Comparison of ENCODE assay signal across 30 cellular contexts in genomic region chr12:49236423-49236822, GRCh38. TPM values are rescaled to one million over a fixed set of nuclear protein-coding genes. Genes with fewer than 3 reads are reported as not detected.
DNase-seq lines count a peak whose midpoint lies in the region; ATAC-seq, FAIRE-seq and TF ChIP-seq lines count a peak whose summit lies in the region.
"Had no signal": no experiment of that assay in that cellular context is flagged by ENCODE, and none has a peak within 500 bp of the region (broad histone marks: within the 10 kb centered on the region; RNA-seq: fewer than 3 reads in every experiment).

No MANE protein-coding gene starts in this region.

- H4K20me1 ChIP-seq in GM12878 (ENCODE audit: control insufficient read depth, insufficient read depth), result no peaks in the 10 kb centered on the region
- H4K20me1 ChIP-seq: BLaER1 had no signal

- TF ChIP-seq RAD21 in GM12878 (IDR thresholded peaks at IDR 0.05; ENCODE audit: insufficient read depth, low read depth, low read length), result no peak

- intact Hi-C loops in GM12878 (cut with micrococcal nuclease; ENCODE audit: unreplicated experiment), result no loop called here
- intact Hi-C loops in left lung (cut with DNase I), result loop anchor here in 1 of 2 donors (5.0 to 10.0 kb wide), 2 partner anchors 104 to 152 kb away; partner anchors contain the start of gene TUBA1B

- H3K4me1 ChIP-seq in GM12878 (ENCODE audit: control insufficient read depth, insufficient read depth, low read length) (peaks cover 3% of the 10 kb centered on the region; the same call in 1 of the 2 replicates), left lung (peaks cover 13 to 35% of the 10 kb centered on the region in 2 donors)
- H3K4me1 ChIP-seq: colonic mucosa, foreskin keratinocyte had no signal

- no peak overlapping the region for H2AFZ ChIP-seq in GM12878 (ENCODE audit: control insufficient read depth, low read depth, low read length)

- TF ChIP-seq EP300 in GM12878 (IDR thresholded peaks at IDR 0.05; ENCODE audit: borderline replicate concordance in 1 of 2, control insufficient read depth in 1 of 2, low read depth in 2 of 2, low read length in 2 of 2), result no peak

- H3K9ac ChIP-seq in GM12878 (ENCODE audit: control insufficient read depth, insufficient read depth, low read length), result no peak overlapping the region
- H3K9ac ChIP-seq: BLaER1 had no signal

- no TSS peak for BruUV-seq in GM12878 (replicated peaks; lab: Mats Ljungman, UMichigan)

- RAD21 ChIA-PET in GM12878 (lab: Charles Lee; ENCODE audit: unreplicated experiment), result interaction anchor here (1.1 to 1.8 kb wide), 4 partner anchors 104 to 173 kb away, joined by 6 to 11 read pairs (median 6); no protein-coding TSS in a partner anchor

- in situ Hi-C loops in GM12878 (cut with MboI), result loop anchor here (10.0 kb wide), 1 partner anchor 172 kb away; the partner anchor contains the start of genes KMT2D and RHEBL1

- H3K36me3 ChIP-seq in GM12878 (ENCODE audit: control insufficient read depth in 2 of 2, insufficient read depth in 2 of 2, low read length in 1 of 2) (no peaks in the 10 kb centered on the region), left lung (no peaks in the 10 kb centered on the region)
- H3K36me3 ChIP-seq: BLaER1, colonic mucosa had no signal

- H3K9me3 ChIP-seq in GM12878 (replicated peaks; ENCODE audit: control insufficient read depth, insufficient read depth, low read length) (no peaks in the 10 kb centered on the region), left lung (no peaks in the 10 kb centered on the region)
- H3K9me3 ChIP-seq: BLaER1, colonic mucosa had no signal

- 100% methylated on average over 1 of the region's 1 CpG for WGBS in GM12878 (ENCODE audit: insufficient coverage, insufficient replicate concordance, low lambda C conversion rate, missing lambda C conversion rate)

- H3K9me3 Mint-ChIP-seq in activated T-cell treated with anti-CD3 and anti-CD28 coated beads, Interleukin-2, amount 50 U/mL, for 24 hours, result no peaks in the 10 kb centered on the region
- no peaks in the 10 kb centered on the region for H3K9me3 Mint-ChIP-seq in T-helper 2 cell treated with Interferon-gamma antibody and Interleukin-4, amounts not matched to agents 5 μg/mL and 100 μg/mL, for 36 hours
- no peaks in the 10 kb centered on the region for H3K9me3 Mint-ChIP-seq in stimulated activated effector memory CD8-positive, alpha-beta T cell treated with anti-CD3 and anti-CD28 coated beads, Interleukin-12 subunit alpha, Interleukin-12 subunit beta, amount 100 ng/mL, for 72 hours
- H3K9me3 Mint-ChIP-seq: naive B cell; stimulated activated memory B cell treated with anti-CD40 and anti-IgM and Interleukin-4, amounts not matched to agents 10 μg/mL and 1 μg/mL and 100 μg/mL, for 72 hours had no signal

- TF ChIP-seq CTCF in GM12878 (IDR thresholded peaks at IDR 0.05 in 2 of 3, conservative IDR thresholded peaks at IDR 0.05 in 1 of 3; ENCODE audit: control insufficient read depth in 2 of 3, extremely low read depth in 1 of 3, insufficient read depth in 1 of 3, low read depth in 3 of 3, low read length in 3 of 3) (no peak), left lung (IDR thresholded peaks at IDR 0.05) (no peak)

- no peak overlapping the region for H3K4me2 ChIP-seq in GM12878 (ENCODE audit: control insufficient read depth, insufficient read depth)
- H3K4me2 ChIP-seq: BLaER1, smooth muscle cell had no signal

- H3K79me2 ChIP-seq in GM12878 (ENCODE audit: control insufficient read depth, insufficient read depth, low read length), result no peaks in the 10 kb centered on the region

- no peak overlapping the region for H3K27ac ChIP-seq in GM12878 (ENCODE audit: control insufficient read depth, insufficient read depth)
- no peak overlapping the region for H3K27ac ChIP-seq in left lung
- H3K27ac ChIP-seq: BLaER1, colonic mucosa, foreskin keratinocyte had no signal

- no peaks in the 10 kb centered on the region for H3K27me3 Mint-ChIP-seq in activated T-cell treated with anti-CD3 and anti-CD28 coated beads, Interleukin-2, amount 50 U/mL, for 24 hours
- peaks cover 2% of the 10 kb centered on the region for H3K27me3 Mint-ChIP-seq in T-helper 2 cell treated with Interferon-gamma antibody and Interleukin-4, amounts not matched to agents 5 μg/mL and 100 μg/mL, for 36 hours (ENCODE audit: low read depth)
- H3K27me3 Mint-ChIP-seq: stimulated activated memory B cell treated with anti-CD40 and anti-IgM and Interleukin-4, amounts not matched to agents 10 μg/mL and 1 μg/mL and 100 μg/mL, for 72 hours had no signal

- H3K4me3 ChIP-seq in GM12878, result no peak overlapping the region
- no peak overlapping the region for H3K4me3 ChIP-seq in left lung
- H3K4me3 ChIP-seq: BLaER1, colonic mucosa, smooth muscle cell had no signal

- peaks cover 25% of the 10 kb centered on the region for H3K4me1 Mint-ChIP-seq in activated T-cell treated with anti-CD3 and anti-CD28 coated beads, Interleukin-2, amount 50 U/mL, for 24 hours (ENCODE audit: low read depth)
- H3K4me1 Mint-ChIP-seq in T-helper 2 cell treated with Interferon-gamma antibody and Interleukin-4, amounts not matched to agents 5 μg/mL and 100 μg/mL, for 36 hours (ENCODE audit: low read depth), result peaks cover 15% of the 10 kb centered on the region
- H3K4me1 Mint-ChIP-seq in stimulated activated effector memory CD8-positive, alpha-beta T cell treated with anti-CD3 and anti-CD28 coated beads, Interleukin-12 subunit alpha, Interleukin-12 subunit beta, amount 100 ng/mL, for 72 hours, result peaks cover 19% of the 10 kb centered on the region

- TF ChIP-seq POLR2A in GM12878 (IDR thresholded peaks at IDR 0.05; ENCODE audit: low read depth, low read length), result no peak

- DNase-seq in activated T-cell treated with anti-CD3 and anti-CD28 coated beads, Interleukin-2, amount 50 U/mL, for 24 hours, result no peak
- DNase-seq in activated T-cell treated with anti-CD3 and anti-CD28 coated beads, Interleukin-2, amount 50 U/mL, for 48 hours, result no peak
- no peak for DNase-seq in T-helper 2 cell treated with Interferon-gamma antibody and Interleukin-4, amounts not matched to agents 5 μg/mL and 100 μg/mL, for 36 hours (ENCODE audit: low spot score)
- DNase-seq in GM12878 (ENCODE audit: low read depth, low spot score) (no peak), HPDE6-E6E7 (ENCODE audit: extremely low spot score) (no peak), anterior cingulate cortex (lab: John Stamatoyannopoulos, UW) (no peak), left lung (no peak)
- no peak for DNase-seq in stimulated activated effector memory CD8-positive, alpha-beta T cell treated with anti-CD3 and anti-CD28 coated beads, Interleukin-12 subunit alpha, Interleukin-12 subunit beta, amount 100 ng/mL, for 72 hours (ENCODE audit: low spot score in 2 of 2)
- DNase-seq: ACHN; activated CD4-positive, CD25-positive, alpha-beta regulatory T cell treated with anti-CD3 and anti-CD28 coated beads, Interleukin-2, amount 50 U/mL, for 72 hours; activated CD8-positive, alpha-beta memory T cell treated with anti-CD3 and anti-CD28 coated beads, Interleukin-2, amount 10 ng/mL, durations not matched to agents 7 days and 5 days; activated effector memory CD4-positive, alpha-beta T cell treated with Interleukin-2 at 50 U/mL for 16 hours; colonic mucosa; effector memory CD4-positive, alpha-beta T cell; foreskin keratinocyte; H7; hippocampal formation; naive B cell; NCI-H1105; NCI-H1930; NCI-H748 treated with DMSO at 0.1 percent for 48 hours; retina; stimulated activated CD4-positive, alpha-beta T cell treated with anti-CD3 and anti-CD28 coated beads, Interleukin-2, amount 100 ng/mL, for 24 hours; T-helper 9 cell had no signal

- CTCF ChIA-PET in GM12878 (lab: Yijun Ruan, JAX), result interaction anchor here (0.7 to 3.8 kb wide), 11 partner anchors 9 to 173 kb away, joined by 3 to 47 read pairs (median 3); partner anchors contain the start of gene TUBA1A

- H3K27me3 ChIP-seq in GM12878 (replicated peaks in 1 of 2; ENCODE audit: control insufficient read depth in 2 of 2, insufficient read depth in 2 of 2, low read length in 1 of 2) (no peaks in the 10 kb centered on the region), left lung (no peaks in the 10 kb centered on the region)
- H3K27me3 ChIP-seq: BLaER1, colonic mucosa, foreskin keratinocyte had no signal

- H3K27ac Mint-ChIP-seq in activated T-cell treated with anti-CD3 and anti-CD28 coated beads, Interleukin-2, amount 50 U/mL, for 24 hours, result peak overlapping the region; percentile 75
- H3K27ac Mint-ChIP-seq in T-helper 2 cell treated with Interferon-gamma antibody and Interleukin-4, amounts not matched to agents 5 μg/mL and 100 μg/mL, for 36 hours, result peak overlapping the region; percentile 31
- peak overlapping the region; percentile 36 for H3K27ac Mint-ChIP-seq in stimulated activated effector memory CD8-positive, alpha-beta T cell treated with anti-CD3 and anti-CD28 coated beads, Interleukin-12 subunit alpha, Interleukin-12 subunit beta, amount 100 ng/mL, for 72 hours
- H3K27ac Mint-ChIP-seq: activated CD8-positive, alpha-beta memory T cell treated with anti-CD3 and anti-CD28 coated beads, Interleukin-2, amount 10 ng/mL, durations not matched to agents 7 days and 5 days; naive B cell; stimulated activated memory B cell treated with anti-CD40 and anti-IgM and Interleukin-4, amounts not matched to agents 10 μg/mL and 1 μg/mL and 100 μg/mL, for 72 hours had no signal

- no peak overlapping the region for H3K4me3 Mint-ChIP-seq in activated T-cell treated with anti-CD3 and anti-CD28 coated beads, Interleukin-2, amount 50 U/mL, for 24 hours
- peak overlapping the region; percentile 48 for H3K4me3 Mint-ChIP-seq in T-helper 2 cell treated with Interferon-gamma antibody and Interleukin-4, amounts not matched to agents 5 μg/mL and 100 μg/mL, for 36 hours
- H3K4me3 Mint-ChIP-seq in stimulated activated effector memory CD8-positive, alpha-beta T cell treated with anti-CD3 and anti-CD28 coated beads, Interleukin-12 subunit alpha, Interleukin-12 subunit beta, amount 100 ng/mL, for 72 hours, result no peak overlapping the region
- H3K4me3 Mint-ChIP-seq: activated CD8-positive, alpha-beta memory T cell treated with anti-CD3 and anti-CD28 coated beads, Interleukin-2, amount 10 ng/mL, durations not matched to agents 7 days and 5 days; stimulated activated memory B cell treated with anti-CD40 and anti-IgM and Interleukin-4, amounts not matched to agents 10 μg/mL and 1 μg/mL and 100 μg/mL, for 72 hours had no signal

- SMC1A ChIA-PET in GM12878 (lab: Charles Lee; ENCODE audit: uncharacterized antibody, unreplicated experiment), result interaction anchor here (2.3 to 2.5 kb wide), 2 partner anchors 138 to 148 kb away, joined by 12 to 17 read pairs; no protein-coding TSS in a partner anchor

- POLR2A ChIA-PET in GM12878 (lab: Charles Lee), result interaction anchor here (1.8 kb wide), 1 partner anchor 105 kb away, joined by 17 read pairs; the partner anchor contains the start of gene TUBA1B

- no peak for ATAC-seq in GM12878
- ATAC-seq in stimulated activated effector memory CD8-positive, alpha-beta T cell treated with anti-CD3 and anti-CD28 coated beads, Interleukin-12 subunit alpha, Interleukin-12 subunit beta, amount 100 ng/mL, for 72 hours, result peak; percentile 50
- no peak for ATAC-seq in left lung
- ATAC-seq: activated CD8-positive, alpha-beta memory T cell treated with anti-CD3 and anti-CD28 coated beads, Interleukin-2, amount 10 ng/mL, durations not matched to agents 7 days and 5 days; foreskin keratinocyte; left lobe of liver; stimulated activated memory B cell treated with anti-CD40 and anti-IgM and Interleukin-4, amounts not matched to agents 10 μg/mL and 1 μg/mL and 100 μg/mL, for 72 hours had no signal

- no peak for FAIRE-seq in GM12878 (lab: Jason Lieb, UNC)
- FAIRE-seq: GM12892 had no signal

- H3K36me3 Mint-ChIP-seq in activated T-cell treated with anti-CD3 and anti-CD28 coated beads, Interleukin-2, amount 50 U/mL, for 24 hours (ENCODE audit: low read depth), result no peaks in the 10 kb centered on the region
- peaks cover 1% of the 10 kb centered on the region for H3K36me3 Mint-ChIP-seq in T-helper 2 cell treated with Interferon-gamma antibody and Interleukin-4, amounts not matched to agents 5 μg/mL and 100 μg/mL, for 36 hours (ENCODE audit: low read depth)
- H3K36me3 Mint-ChIP-seq in stimulated activated effector memory CD8-positive, alpha-beta T cell treated with anti-CD3 and anti-CD28 coated beads, Interleukin-12 subunit alpha, Interleukin-12 subunit beta, amount 100 ng/mL, for 72 hours, result peaks cover 15% of the 10 kb centered on the region
- H3K36me3 Mint-ChIP-seq: activated CD8-positive, alpha-beta memory T cell treated with anti-CD3 and anti-CD28 coated beads, Interleukin-2, amount 10 ng/mL, durations not matched to agents 7 days and 5 days; naive B cell; stimulated activated memory B cell treated with anti-CD40 and anti-IgM and Interleukin-4, amounts not matched to agents 10 μg/mL and 1 μg/mL and 100 μg/mL, for 72 hours had no signal

RNA-seq across cellular contexts. Expression of gene TUBA1C, which starts 28.5 kb away (rescaled TPM):
- total RNA-seq in GM12878 (2013; cell fraction: nucleolus; rRNA removed), result 36.9 and 48.7 TPM in 2 replicates
- total RNA-seq in GM12878 (2014; rRNA removed), result 449 and 453 TPM in 2 replicates
- 333 and 343 TPM in 2 replicates for total RNA-seq in GM12878 (2014; rRNA removed; fragmentation: Illumina TruSeq; extraction: Trizol)
- 318 and 323 TPM in 2 replicates for total RNA-seq in GM12878 (2021)
- polyA plus RNA-seq in GM12878 (2011; ENCODE audit: low read depth), result 181 TPM
- polyA plus RNA-seq in GM12878 (2011; rRNA removed), result 406 and 821 TPM in 2 replicates
- polyA plus RNA-seq in GM12878 (2011; cell fraction: cytosol; rRNA removed), result 1,358 and 1,411 TPM in 2 replicates
- polyA plus RNA-seq in GM12878 (2011; cell fraction: nucleus; rRNA removed), result 349 and 442 TPM in 2 replicates
- 194 and 220 TPM in 2 replicates for polyA plus RNA-seq in GM12878 (2012)
- 958 and 1,003 TPM in 2 replicates for polyA plus RNA-seq in GM12878 (2014; fragmentation: Illumina TruSeq; extraction: Trizol)
- 100 to 1,000 TPM; 285 to 374 TPM for polyA plus RNA-seq in GM12878 (2014; fragmentation: Nextera tagmentation; extraction: Ambion mirVana)
- polyA plus RNA-seq in GM12878 (2014; rRNA removed), result 716 and 733 TPM in 2 replicates
- polyA plus RNA-seq in GM12878 (2016; fragmentation: Nextera tagmentation; extraction: Ambion mirVana), result 100 to 1,000 TPM; 432 to 449 TPM
- 870 and 1,102 TPM in 2 replicates for polyA minus RNA-seq in GM12878 (2011; rRNA and poly(A)+ RNA removed)
- 144 and 171 TPM in 2 replicates for polyA minus RNA-seq in GM12878 (2011; cell fraction: cytosol; rRNA and poly(A)+ RNA removed)
- 70.7 and 117 TPM in 2 replicates for polyA minus RNA-seq in GM12878 (2011; cell fraction: nucleus; rRNA and poly(A)+ RNA removed)
- 100 to 1,000 TPM; 153 to 235 TPM for total RNA-seq in left lung

RNA-seq across cellular contexts. Expression of gene TUBA1A, which starts 47.5 kb away (rescaled TPM):
- total RNA-seq in GM12878 (2013; cell fraction: nucleolus; rRNA removed), result 18.5 and 18.7 TPM in 2 replicates
- total RNA-seq in GM12878 (2014; rRNA removed) (281 and 336 TPM in 2 replicates), GM12878 (2014; rRNA removed; fragmentation: Illumina TruSeq; extraction: Trizol) (188 and 209 TPM in 2 replicates), GM12878 (2021) (148 and 167 TPM in 2 replicates), left lung (100 to 1,000 TPM; 205 to 235 TPM)
- polyA plus RNA-seq in GM12878 (2011; ENCODE audit: low read depth), result 59.9 TPM
- polyA plus RNA-seq in GM12878 (2011; rRNA removed) (78.7 and 129 TPM in 2 replicates), GM12878 (2014; fragmentation: Illumina TruSeq; extraction: Trizol) (340 and 395 TPM in 2 replicates), GM12878 (2014; fragmentation: Nextera tagmentation; extraction: Ambion mirVana) (100 to 1,000 TPM; 431 to 496 TPM), GM12878 (2014; rRNA removed) (259 and 311 TPM in 2 replicates), GM12878 (2016; fragmentation: Nextera tagmentation; extraction: Ambion mirVana) (100 to 1,000 TPM; 200 to 217 TPM)
- polyA plus RNA-seq in GM12878 (2011; cell fraction: cytosol; rRNA removed), result 165 and 170 TPM in 2 replicates
- 71.2 and 85.4 TPM in 2 replicates for polyA plus RNA-seq in GM12878 (2011; cell fraction: nucleus; rRNA removed)
- polyA plus RNA-seq in GM12878 (2012), result 62.8 and 66.1 TPM in 2 replicates
- 104 and 131 TPM in 2 replicates for polyA minus RNA-seq in GM12878 (2011; rRNA and poly(A)+ RNA removed)
- polyA minus RNA-seq in GM12878 (2011; cell fraction: cytosol; rRNA and poly(A)+ RNA removed), result 12.3 and 25.0 TPM in 2 replicates
- 20.9 and 25.6 TPM in 2 replicates for polyA minus RNA-seq in GM12878 (2011; cell fraction: nucleus; rRNA and poly(A)+ RNA removed)

RNA-seq across cellular contexts. Expression of gene PRPH, which starts 58.5 kb away (rescaled TPM):
- not detected in 2 replicates for total RNA-seq in GM12878 (2013; cell fraction: nucleolus; rRNA removed)
- 0.22 and 0.23 TPM in 2 replicates for total RNA-seq in GM12878 (2014; rRNA removed)
- total RNA-seq in GM12878 (2014; rRNA removed; fragmentation: Illumina TruSeq; extraction: Trizol), result 0.09 TPM in 1 of 2 replicates, not detected in the other
- 0.31 TPM in 1 of 2 replicates, not detected in the other for total RNA-seq in GM12878 (2021)
- polyA plus RNA-seq in GM12878 (2011; ENCODE audit: low read depth), result not detected
- polyA plus RNA-seq in GM12878 (2011; rRNA removed), result not detected in 2 replicates
- not detected in 2 replicates for polyA plus RNA-seq in GM12878 (2011; cell fraction: cytosol; rRNA removed)
- polyA plus RNA-seq in GM12878 (2011; cell fraction: nucleus; rRNA removed), result 0.04 and 0.25 TPM in 2 replicates
- not detected in 2 replicates for polyA plus RNA-seq in GM12878 (2012)
- 0.09 TPM in 1 of 2 replicates, not detected in the other for polyA plus RNA-seq in GM12878 (2014; fragmentation: Illumina TruSeq; extraction: Trizol)
- polyA plus RNA-seq in GM12878 (2014; fragmentation: Nextera tagmentation; extraction: Ambion mirVana), result under 1 TPM; 0.11 to 0.16 TPM
- 0.19 TPM in 1 of 2 replicates, not detected in the other for polyA plus RNA-seq in GM12878 (2014; rRNA removed)
- under 1 TPM in 1 of 2 experiments, not detected in 1; 0.45 TPM for polyA plus RNA-seq in GM12878 (2016; fragmentation: Nextera tagmentation; extraction: Ambion mirVana)
- polyA minus RNA-seq in GM12878 (2011; rRNA and poly(A)+ RNA removed), result not detected in 2 replicates
- not detected in 2 replicates for polyA minus RNA-seq in GM12878 (2011; cell fraction: cytosol; rRNA and poly(A)+ RNA removed)
- not detected in 2 replicates for polyA minus RNA-seq in GM12878 (2011; cell fraction: nucleus; rRNA and poly(A)+ RNA removed)
- total RNA-seq in left lung, result under 1 TPM in 1 of 2 donors, not detected in 1; 0.26 TPM
- total RNA-seq: foreskin keratinocyte, left lobe of liver, osteocyte, smooth muscle cell had no signal
- polyA plus RNA-seq: smooth muscle cell had no signal
